ENCODE assay signal across 30 cellular contexts in genomic region chr17:46866747-46867146, GRCh38. TPM values are rescaled to one million over a fixed set of nuclear protein-coding genes. Genes with fewer than 3 reads are reported as not detected.
"Had no signal": no experiment of that assay in that cellular context is flagged by ENCODE, and none has a peak within 500 bp of the region (broad histone marks: within the 10 kb centered on the region; RNA-seq: fewer than 3 reads in every experiment).

No MANE protein-coding gene starts in this region.

- H3K27me3 ChIP-seq: hepatocyte had no signal

- DNase-seq: dermis blood vessel endothelial cell; dorsolateral prefrontal cortex; effector CD4-positive, alpha-beta T cell; effector memory CD4-positive, alpha-beta T cell; erythroblast; esophagus squamous epithelium; foreskin fibroblast; heart left ventricle; hypothalamus; immature natural killer cell; islet precursor cell; kidney glomerular epithelial cell; left lung; left ventricle myocardium superior; lower lobe of right lung; mesenchymal stem cell; mucosa of descending colon; naive B cell had no signal

- H3K36me3 ChIP-seq: esophagus squamous epithelium, gastroesophageal sphincter, heart left ventricle, left lung, lower lobe of right lung had no signal

- H3K4me2 ChIP-seq: hepatocyte had no signal

- H3K4me3 Mint-ChIP-seq: immature natural killer cell, mesothelial cell of epicardium, naive B cell had no signal

- H3K9me3 ChIP-seq: esophagus squamous epithelium, gastroesophageal sphincter, heart left ventricle, left lung, lower lobe of right lung, mucosa of descending colon had no signal

- H2AFZ ChIP-seq: hepatocyte had no signal

- H3K27ac ChIP-seq: coronary artery, dorsolateral prefrontal cortex, epithelial cell of prostate, esophagus squamous epithelium, gastroesophageal sphincter, heart left ventricle, hepatocyte, left lung, lower lobe of right lung had no signal

- H3K9me3 Mint-ChIP-seq: immature natural killer cell, mesothelial cell of epicardium had no signal

- H3K4me1 ChIP-seq: esophagus squamous epithelium, gastroesophageal sphincter, heart left ventricle, left lung, lower lobe of right lung had no signal

- FAIRE-seq: colon, endometrium, frontal cortex, kidney had no signal

- ATAC-seq: esophagus mucosa, gastroesophageal sphincter, heart left ventricle, left lung, left ventricle myocardium superior, mucosa of descending colon had no signal

- H3K4me3 ChIP-seq: coronary artery, dorsolateral prefrontal cortex, esophagus squamous epithelium, gastroesophageal sphincter, heart left ventricle, hepatocyte, left lung, lower lobe of right lung, mucosa of descending colon had no signal

- H3K27ac Mint-ChIP-seq: immature natural killer cell, mesothelial cell of epicardium, naive B cell had no signal

- H3K36me3 Mint-ChIP-seq: immature natural killer cell, mesothelial cell of epicardium, naive B cell had no signal

- H3K79me2 ChIP-seq: hepatocyte had no signal

RNA-seq across cellular contexts. Expression of gene WNT9B, which starts 15.4 kb away (rescaled TPM):
- total RNA-seq: dermis blood vessel endothelial cell, esophagus mucosa, frontal cortex, lung microvascular endothelial cell, myocyte had no signal
- polyA plus RNA-seq: immature natural killer cell had no signal
